Comparison of ENCODE assay signal across 15 cellular contexts in genomic region chr3:49616061-49616460, GRCh38.
"Had no signal": no experiment of that assay in that cellular context is flagged by ENCODE, and none has a peak within 500 bp of the region (broad histone marks: within the 10 kb centered on the region; RNA-seq: fewer than 3 reads in every experiment).

No MANE protein-coding gene starts in this region.

- H3K27me3 ChIP-seq: body of pancreas, stomach had no signal

- ATAC-seq: activated CD8-positive, alpha-beta T cell treated with anti-CD3 and anti-CD28 coated beads for 36 hours; body of pancreas; left cardiac atrium; natural killer cell treated with Interleukin-12 subunit alpha and Interleukin-12 subunit beta and Interleukin-15 and Interleukin-18, amount 100 ng/mL, for 72 hours had no signal

- H3K36me3 ChIP-seq: stomach, thoracic aorta had no signal

- DNase-seq: activated CD4-positive, alpha-beta T cell treated with anti-CD3 and anti-CD28 coated beads for 4 hours; activated CD8-positive, alpha-beta T cell treated with anti-CD3 and anti-CD28 coated beads for 36 hours; activated T-cell treated with anti-CD3 and anti-CD28 coated beads for 4 hours; body of pancreas; glutamatergic neuron; immature natural killer cell; left cardiac atrium; stimulated activated CD4-positive, alpha-beta T cell treated with anti-CD3 and anti-CD28 coated beads, Interleukin-4, amount 100 ng/mL, for 4 hours; stomach had no signal

- H3K27me3 Mint-ChIP-seq: activated CD8-positive, alpha-beta T cell treated with anti-CD3 and anti-CD28 coated beads for 36 hours; activated naive CD4-positive, alpha-beta T cell treated with anti-CD3 and anti-CD28 coated beads, Interleukin-2, amount 50 U/mL, for 24 hours had no signal

- H3K4me3 ChIP-seq: body of pancreas, stomach, thoracic aorta had no signal

- H3K9ac ChIP-seq: parathyroid adenoma had no signal

- H3K9me3 ChIP-seq: body of pancreas, thoracic aorta had no signal

- H3K4me1 ChIP-seq: body of pancreas, parathyroid adenoma, stomach had no signal

- H3K4me3 Mint-ChIP-seq: activated CD8-positive, alpha-beta T cell treated with anti-CD3 and anti-CD28 coated beads for 36 hours; activated naive CD4-positive, alpha-beta T cell treated with anti-CD3 and anti-CD28 coated beads, Interleukin-2, amount 50 U/mL, for 24 hours; dendritic cell treated with granulocyte-macrophage colony-stimulating factor and Interleukin-4, amounts not matched to agents 40 ng/mL and 50 ng/mL, for 4 days; immature natural killer cell; natural killer cell treated with Interleukin-12 subunit alpha and Interleukin-12 subunit beta and Interleukin-15 and Interleukin-18, amount 100 ng/mL, for 72 hours had no signal

- H3K9me3 Mint-ChIP-seq: activated naive CD4-positive, alpha-beta T cell treated with anti-CD3 and anti-CD28 coated beads, Interleukin-2, amount 50 U/mL, for 24 hours; activated T-helper 2 cell treated with anti-CD3 and anti-CD28 coated beads, Interferon-gamma antibody, Interleukin-2, Interleukin-4, amounts not matched to agents 10 μg/mL and 5 μg/mL and 100 μg/mL, durations not matched to agents 14 hours and 24 hours and 36 hours; dendritic cell treated with granulocyte-macrophage colony-stimulating factor and Interleukin-4, amounts not matched to agents 40 ng/mL and 50 ng/mL, for 4 days; immature natural killer cell; natural killer cell treated with Interleukin-12 subunit alpha and Interleukin-12 subunit beta and Interleukin-15 and Interleukin-18, amount 100 ng/mL, for 72 hours had no signal

- H3K27ac ChIP-seq: body of pancreas, parathyroid adenoma, stomach, thoracic aorta had no signal

- H3K27ac Mint-ChIP-seq: activated CD8-positive, alpha-beta T cell treated with anti-CD3 and anti-CD28 coated beads for 36 hours; activated naive CD4-positive, alpha-beta T cell treated with anti-CD3 and anti-CD28 coated beads, Interleukin-2, amount 50 U/mL, for 24 hours; activated T-helper 2 cell treated with anti-CD3 and anti-CD28 coated beads, Interferon-gamma antibody, Interleukin-2, Interleukin-4, amounts not matched to agents 10 μg/mL and 5 μg/mL and 100 μg/mL, durations not matched to agents 14 hours and 24 hours and 36 hours; dendritic cell treated with granulocyte-macrophage colony-stimulating factor and Interleukin-4, amounts not matched to agents 40 ng/mL and 50 ng/mL, for 4 days; immature natural killer cell; natural killer cell treated with Interleukin-12 subunit alpha and Interleukin-12 subunit beta and Interleukin-15 and Interleukin-18, amount 100 ng/mL, for 72 hours had no signal

- H3K4me1 Mint-ChIP-seq: activated naive CD4-positive, alpha-beta T cell treated with anti-CD3 and anti-CD28 coated beads, Interleukin-2, amount 50 U/mL, for 24 hours; immature natural killer cell had no signal

- H3K36me3 Mint-ChIP-seq: natural killer cell treated with Interleukin-12 subunit alpha and Interleukin-12 subunit beta and Interleukin-15 and Interleukin-18, amount 100 ng/mL, for 72 hours had no signal
